27 cellular contexts compared by ENCODE assay signal in the genomic region with DNA sequence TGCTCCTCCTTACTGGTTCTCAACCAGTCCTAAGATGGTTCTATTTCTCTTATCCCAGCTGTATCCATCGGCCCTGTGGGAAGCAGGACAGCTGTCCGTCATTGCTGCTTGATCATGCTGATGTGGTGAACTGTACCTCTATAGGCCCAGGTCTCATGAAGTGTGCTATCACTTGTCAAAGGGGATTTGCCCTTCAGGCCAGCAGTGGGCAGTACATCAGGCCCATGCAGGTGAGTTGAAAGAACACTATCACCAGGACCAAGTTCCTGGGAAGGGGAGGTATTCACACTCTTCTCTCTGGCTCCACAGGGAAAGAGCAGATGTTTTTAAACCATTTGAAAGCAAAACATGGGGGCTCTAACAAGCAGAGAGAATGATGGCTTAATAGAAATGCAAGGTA.
"Had no signal": no experiment of that assay in that cellular context is flagged by ENCODE, and none has a peak within 500 bp of the region (broad histone marks: within the 10 kb centered on the region; RNA-seq: fewer than 3 reads in every experiment).

No MANE protein-coding gene starts in this region.

- H3K36me3 Mint-ChIP-seq: natural killer cell; stimulated activated naive B cell treated with anti-CD40 and anti-IgM and Interleukin-4, amounts not matched to agents 10 μg/mL and 1 μg/mL and 100 μg/mL, for 72 hours had no signal

- H3K27me3 ChIP-seq: dorsolateral prefrontal cortex, gastrocnemius medialis, neutrophil, pancreas, right lobe of liver, tibial nerve, upper lobe of left lung, uterus had no signal

- H3K27ac ChIP-seq: dorsolateral prefrontal cortex, epithelial cell of prostate, gastrocnemius medialis, lower lobe of right lung, neutrophil, pancreas, right lobe of liver, thoracic aorta, tibial nerve, upper lobe of left lung, uterus had no signal

- H3K4me1 Mint-ChIP-seq: immature natural killer cell; natural killer cell; neural crest cell; stimulated activated naive B cell treated with anti-CD40 and anti-IgM and Interleukin-4, amounts not matched to agents 10 μg/mL and 1 μg/mL and 100 μg/mL, for 72 hours had no signal

- H3K27ac Mint-ChIP-seq: immature natural killer cell; natural killer cell; stimulated activated naive B cell treated with anti-CD40 and anti-IgM and Interleukin-4, amounts not matched to agents 10 μg/mL and 1 μg/mL and 100 μg/mL, for 72 hours; stimulated activated naive CD8-positive, alpha-beta T cell treated with anti-CD3 and anti-CD28 coated beads, Interleukin-15, Interleukin-2, amounts not matched to agents 100 ng/mL and 50 ng/mL, for 24 hours had no signal

- ATAC-seq: esophagus mucosa; gastrocnemius medialis; left colon; left ventricle myocardium superior; lower lobe of right lung; natural killer cell; pancreas; right lobe of liver; stimulated activated naive B cell treated with anti-CD40 and anti-IgM and Interleukin-4, amounts not matched to agents 10 μg/mL and 1 μg/mL and 100 μg/mL, for 72 hours had no signal

- H3K27me3 Mint-ChIP-seq: stimulated activated naive B cell treated with anti-CD40 and anti-IgM and Interleukin-4, amounts not matched to agents 10 μg/mL and 1 μg/mL and 100 μg/mL, for 72 hours; stimulated activated naive CD8-positive, alpha-beta T cell treated with anti-CD3 and anti-CD28 coated beads, Interleukin-15, Interleukin-2, amounts not matched to agents 100 ng/mL and 50 ng/mL, for 24 hours had no signal

- H3K4me1 ChIP-seq: gastrocnemius medialis, lower lobe of right lung, pancreas, tibial nerve, upper lobe of left lung, uterus had no signal

- H3K9me3 ChIP-seq: gastrocnemius medialis, lower lobe of right lung, neutrophil, pancreas, right lobe of liver, thoracic aorta, tibial nerve, upper lobe of left lung, uterus had no signal

- H3K4me3 ChIP-seq: dorsolateral prefrontal cortex, gastrocnemius medialis, lower lobe of right lung, pancreas, right lobe of liver, thoracic aorta, tibial nerve, upper lobe of left lung, uterus had no signal

- H3K9me3 Mint-ChIP-seq: neural crest cell; stimulated activated naive B cell treated with anti-CD40 and anti-IgM and Interleukin-4, amounts not matched to agents 10 μg/mL and 1 μg/mL and 100 μg/mL, for 72 hours; stimulated activated naive CD8-positive, alpha-beta T cell treated with anti-CD3 and anti-CD28 coated beads, Interleukin-15, Interleukin-2, amounts not matched to agents 100 ng/mL and 50 ng/mL, for 24 hours had no signal

- H3K4me3 Mint-ChIP-seq: immature natural killer cell; natural killer cell; neural crest cell; stimulated activated naive B cell treated with anti-CD40 and anti-IgM and Interleukin-4, amounts not matched to agents 10 μg/mL and 1 μg/mL and 100 μg/mL, for 72 hours; stimulated activated naive CD8-positive, alpha-beta T cell treated with anti-CD3 and anti-CD28 coated beads, Interleukin-15, Interleukin-2, amounts not matched to agents 100 ng/mL and 50 ng/mL, for 24 hours had no signal

- DNase-seq: dorsolateral prefrontal cortex; effector CD4-positive, alpha-beta T cell; foreskin fibroblast; gastrocnemius medialis; head of caudate nucleus; immature natural killer cell; islet precursor cell; kidney glomerular epithelial cell; left colon; left ventricle myocardium superior; lower lobe of right lung; natural killer cell; pancreas; right lobe of liver; small intestine; stimulated activated CD4-positive, alpha-beta T cell treated with anti-CD3 and anti-CD28 coated beads, Interleukin-15, amount 100 ng/mL, for 24 hours; stimulated activated CD4-positive, alpha-beta T cell treated with anti-CD3 and anti-CD28 coated beads, Interleukin-2, amount 100 ng/mL, for 48 hours; stimulated activated naive B cell treated with anti-CD40 and anti-IgM and Interleukin-4, amounts not matched to agents 10 μg/mL and 1 μg/mL and 100 μg/mL, for 72 hours; upper lobe of left lung; uterus had no signal

- H3K36me3 ChIP-seq: gastrocnemius medialis, lower lobe of right lung, neutrophil, pancreas, right lobe of liver, thoracic aorta, tibial nerve, upper lobe of left lung, uterus had no signal
